17 cellular contexts compared by ENCODE assay signal in the genomic region with DNA sequence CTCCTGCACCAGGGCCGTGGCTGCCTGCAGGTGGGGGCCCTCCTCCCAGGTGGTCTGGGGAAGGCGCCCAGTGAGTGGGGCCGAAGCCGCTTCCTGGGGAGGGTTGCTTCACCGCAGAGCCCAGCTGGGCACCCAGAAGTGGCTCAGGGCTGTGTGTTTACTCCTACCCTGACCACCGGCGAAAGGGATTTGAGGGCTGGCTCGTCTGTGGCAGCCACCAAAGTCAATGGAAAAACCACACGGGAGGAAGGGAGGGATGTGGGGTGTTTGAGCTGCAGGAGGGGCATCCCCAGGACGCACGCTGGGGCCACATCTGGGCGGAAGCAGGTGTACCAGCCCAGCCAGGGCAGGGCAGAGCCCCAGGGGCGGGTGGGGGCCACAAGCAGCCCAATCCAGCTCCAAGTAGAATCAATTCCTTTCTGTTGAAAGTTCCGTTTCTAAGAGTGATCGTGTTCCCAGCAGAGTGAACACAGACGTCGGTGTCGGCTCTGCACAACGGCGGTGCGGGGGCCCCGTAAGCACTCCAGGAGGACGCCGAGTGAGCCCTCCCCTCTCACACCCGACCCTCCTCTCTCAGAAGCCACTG.
A peak's percentile ranks its signal among the peaks of the same experiment; 100 is the strongest.
DNase-seq lines count a peak whose midpoint lies in the region; ATAC-seq and TF ChIP-seq lines count a peak whose summit lies in the region.
"Had no signal": no experiment of that assay in that cellular context is flagged by ENCODE, and none has a peak within 500 bp of the region (broad histone marks: within the 10 kb centered on the region; RNA-seq: fewer than 3 reads in every experiment).

No MANE protein-coding gene starts in this region.

- H3K9me3 ChIP-seq in effector memory CD4-positive, alpha-beta T cell (ENCODE audit: control insufficient read depth, low read length): no peaks in the 10 kb centered on the region
- H3K9me3 ChIP-seq in osteoblast (ENCODE audit: low read depth, low read length) (peaks cover 7% of the 10 kb centered on the region), SK-N-SH (no peaks in the 10 kb centered on the region)
- H3K9me3 ChIP-seq: A549 had no signal

- 64% methylated on average over 25 of the region's 25 CpGs for WGBS in SK-N-SH (ENCODE audit: low lambda C conversion rate)

- H3K9ac ChIP-seq in SK-N-SH: no peak overlapping the region
- H3K9ac ChIP-seq: GM23248 had no signal

- H3K27me3 ChIP-seq in effector memory CD4-positive, alpha-beta T cell (replicated peaks; ENCODE audit: control insufficient read depth, insufficient read depth, low read length, poor library complexity, severe bottlenecking): no peaks in the 10 kb centered on the region
- peaks cover 29% of the 10 kb centered on the region for H3K27me3 ChIP-seq in osteoblast (ENCODE audit: insufficient read depth, low read length)
- H3K27me3 ChIP-seq in SK-N-SH (ENCODE audit: insufficient read depth): no peaks in the 10 kb centered on the region; the same call in 1 of the 2 replicates

- intact Hi-C loops in activated CD4-positive, alpha-beta T cell treated with anti-CD3 and anti-CD28 coated beads, Interleukin-2, amount 10 ng/mL, durations not matched to agents 24 days and 14 days (cut with micrococcal nuclease): loop anchor here (5.0 to 10.0 kb wide), 2 partner anchors 157 to 245 kb away; a partner anchor contains a TSS

- H3K27me3 Mint-ChIP-seq in activated CD4-positive, alpha-beta T cell treated with anti-CD3 and anti-CD28 coated beads, Interleukin-2, amount 10 ng/mL, durations not matched to agents 24 days and 14 days: no peaks in the 10 kb centered on the region

- H3K9me2 ChIP-seq in SK-N-SH: no peaks in the 10 kb centered on the region

- H3K4me2 ChIP-seq in osteoblast (ENCODE audit: insufficient read depth, low read length) (no peak overlapping the region), SK-N-SH (no peak overlapping the region)
- H3K4me2 ChIP-seq: A549 had no signal

- H3K9me3 Mint-ChIP-seq in activated CD4-positive, alpha-beta T cell treated with anti-CD3 and anti-CD28 coated beads, Interleukin-2, amount 10 ng/mL, durations not matched to agents 24 days and 14 days: peaks cover 13% of the 10 kb centered on the region

- DNase-seq in activated CD4-positive, alpha-beta T cell treated with anti-CD3 and anti-CD28 coated beads, Interleukin-2, amount 10 ng/mL, durations not matched to agents 24 days and 14 days: no peak
- DNase-seq in activated CD4-positive, alpha-beta T cell treated with anti-CD3 and anti-CD28 coated beads for 4 hours: no peak
- peak; percentile 71 for DNase-seq in Jurkat, Clone E6-1 (ENCODE audit: low read depth, low spot score)
- DNase-seq in effector memory CD4-positive, alpha-beta T cell: no peak
- DNase-seq in osteoblast (ENCODE audit: insufficient read length, low spot score, missing footprints): no peak
- no peak for DNase-seq in cerebellum (ENCODE audit: low spot score)
- no peak for DNase-seq in SK-N-SH
- DNase-seq: cortex of kidney, DMS153, GM23248, NCI-H1092, NCI-H524 treated with DMSO at 0.1 percent for 48 hours, SHP77 had no signal

- TF ChIP-seq CTCF in osteoblast (IDR thresholded peaks at IDR 0.05; ENCODE audit: extremely low read depth, low read depth, low read length): no peak
- TF ChIP-seq CTCF in SK-N-SH (IDR thresholded peaks at IDR 0.05): no peak

- H3K79me2 ChIP-seq in osteoblast (ENCODE audit: insufficient read depth, low read length) (no peaks in the 10 kb centered on the region), SK-N-SH (ENCODE audit: insufficient read depth) (no peaks in the 10 kb centered on the region)

- CTCF ChIA-PET in SK-N-SH (lab: Yijun Ruan, JAX): no interaction called here

- H3K4me3 ChIP-seq in Jurkat, Clone E6-1 (ENCODE audit: low read length): peak overlapping the region; percentile 46
- peak overlapping the region; percentile 26 for H3K4me3 ChIP-seq in effector memory CD4-positive, alpha-beta T cell (ENCODE audit: insufficient read depth, low read depth, low read length, poor library complexity, severe bottlenecking)
- H3K4me3 ChIP-seq in osteoblast (ENCODE audit: insufficient read depth, low read length) (peak overlapping the region; percentile 28), SK-N-SH (ENCODE audit: low read depth in 2 of 2, low read length in 1 of 2) (no peak overlapping the region)
- H3K4me3 ChIP-seq: A549, GM23248, tibial nerve had no signal

- no peak for TF ChIP-seq RAD21 in SK-N-SH (IDR thresholded peaks at IDR 0.05; ENCODE audit: low read length)

- H4K20me1 ChIP-seq in osteoblast (ENCODE audit: insufficient read depth, low read length) (no peaks in the 10 kb centered on the region), SK-N-SH (ENCODE audit: insufficient read depth) (no peaks in the 10 kb centered on the region)

- peak overlapping the region; percentile 77 for H3K4me3 Mint-ChIP-seq in activated CD4-positive, alpha-beta T cell treated with anti-CD3 and anti-CD28 coated beads, Interleukin-2, amount 10 ng/mL, durations not matched to agents 24 days and 14 days

- POLR2A ChIA-PET in SK-N-SH (lab: Yijun Ruan, JAX): no interaction called here

- no peaks in the 10 kb centered on the region for H3F3A ChIP-seq in SK-N-SH (replicated peaks; ENCODE audit: insufficient read depth)

- peaks cover 31% of the 10 kb centered on the region for H3K4me1 Mint-ChIP-seq in activated CD4-positive, alpha-beta T cell treated with anti-CD3 and anti-CD28 coated beads, Interleukin-2, amount 10 ng/mL, durations not matched to agents 24 days and 14 days

- peaks cover 48% of the 10 kb centered on the region for H3K4me1 ChIP-seq in effector memory CD4-positive, alpha-beta T cell (ENCODE audit: control insufficient read depth, insufficient read depth, low read length, poor library complexity, severe bottlenecking)
- H3K4me1 ChIP-seq in osteoblast (ENCODE audit: insufficient read depth, low read length) (peaks cover 4% of the 10 kb centered on the region), SK-N-SH (ENCODE audit: control insufficient read depth in 1 of 2, insufficient read depth in 2 of 2, low read depth in 1 of 2, low read length in 1 of 2) (no peaks in the 10 kb centered on the region)
- H3K4me1 ChIP-seq: A549 had no signal

- peaks cover 6% of the 10 kb centered on the region for H3K36me3 Mint-ChIP-seq in activated CD4-positive, alpha-beta T cell treated with anti-CD3 and anti-CD28 coated beads, Interleukin-2, amount 10 ng/mL, durations not matched to agents 24 days and 14 days (ENCODE audit: low read depth)

- no peak for ATAC-seq in GM21381 (IDR thresholded peaks at IDR 0.05; ENCODE audit: unreplicated experiment)
- ATAC-seq: A549 had no signal

- no peak for TF ChIP-seq EP300 in SK-N-SH (IDR thresholded peaks at IDR 0.05; ENCODE audit: borderline replicate concordance in 1 of 2, low read depth in 1 of 2, low read length in 1 of 2)

- peak overlapping the region; percentile 80 for H3K27ac Mint-ChIP-seq in activated CD4-positive, alpha-beta T cell treated with anti-CD3 and anti-CD28 coated beads, Interleukin-2, amount 10 ng/mL, durations not matched to agents 24 days and 14 days

- peak overlapping the region; percentile 47 for H2AFZ ChIP-seq in osteoblast (ENCODE audit: low read length)
- H2AFZ ChIP-seq in SK-N-SH (ENCODE audit: low read depth): no peak overlapping the region
- H2AFZ ChIP-seq: GM23248 had no signal

- H3K36me3 ChIP-seq in effector memory CD4-positive, alpha-beta T cell (ENCODE audit: control insufficient read depth, insufficient read depth, low read length): no peaks in the 10 kb centered on the region
- H3K36me3 ChIP-seq in osteoblast (ENCODE audit: insufficient read depth, low read length): no peaks in the 10 kb centered on the region
- no peaks in the 10 kb centered on the region for H3K36me3 ChIP-seq in SK-N-SH (replicated peaks in 1 of 2; ENCODE audit: control insufficient read depth in 1 of 2, insufficient read depth in 2 of 2, low read length in 1 of 2)
- H3K36me3 ChIP-seq: tibial nerve had no signal

- no peak overlapping the region for H3K27ac ChIP-seq in effector memory CD4-positive, alpha-beta T cell (ENCODE audit: insufficient read depth, low read length, poor library complexity, severe bottlenecking)
- no peak overlapping the region for H3K27ac ChIP-seq in osteoblast (ENCODE audit: low read depth, low read length)
- no peak overlapping the region for H3K27ac ChIP-seq in SK-N-SH (ENCODE audit: low read depth in 2 of 2, low read length in 1 of 2)
- H3K27ac ChIP-seq: A549, GM23248, tibial nerve, VCaP had no signal

TF ChIP-seq in SK-N-SH, 30 proteins besides CTCF, POLR2A, EP300 and RAD21 (continues in another document):
- TF ChIP-seq, protein P1, sequence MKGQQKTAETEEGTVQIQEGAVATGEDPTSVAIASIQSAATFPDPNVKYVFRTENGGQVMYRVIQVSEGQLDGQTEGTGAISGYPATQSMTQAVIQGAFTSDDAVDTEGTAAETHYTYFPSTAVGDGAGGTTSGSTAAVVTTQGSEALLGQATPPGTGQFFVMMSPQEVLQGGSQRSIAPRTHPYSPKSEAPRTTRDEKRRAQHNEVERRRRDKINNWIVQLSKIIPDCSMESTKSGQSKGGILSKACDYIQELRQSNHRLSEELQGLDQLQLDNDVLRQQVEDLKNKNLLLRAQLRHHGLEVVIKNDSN (IDR thresholded peaks at IDR 0.05; ENCODE audit: borderline replicate concordance, low read depth): no peak
- TF ChIP-seq NRF1 (IDR thresholded peaks at IDR 0.05; ENCODE audit: low read depth, low read length) (no peak), GABPA (IDR thresholded peaks at IDR 0.05; ENCODE audit: low read depth) (no peak), YY1 (IDR thresholded peaks at IDR 0.05; ENCODE audit: low read depth) (no peak), TEAD4 (IDR thresholded peaks at IDR 0.05; ENCODE audit: borderline replicate concordance, insufficient read depth) (no peak), CHD2 (IDR thresholded peaks at IDR 0.05; ENCODE audit: low read length, partially characterized antibody) (no peak), FOXJ3 (CRISPR knock-in tag; IDR thresholded peaks at IDR 0.05) (no peak), EZH2phosphoT487 (IDR thresholded peaks at IDR 0.05; ENCODE audit: borderline replicate concordance, low read depth) (no peak)

Comparison
In these comparisons a context has a peak if more than half of its experiments do, and no peak if none do; other contexts are left out.
1. H3K4me3 ChIP-seq: peak in Jurkat, Clone E6-1 (single experiment), effector memory CD4-positive, alpha-beta T cell (single experiment) and osteoblast (single experiment); none in SK-N-SH (0 of 2).